In genomic region chr2:10078704-10079191, GRCh38 we compare ENCODE assay signal across 2 cellular contexts.
A peak's percentile ranks its signal among the peaks of the same experiment; 100 is the strongest.
TF ChIP-seq lines count a peak whose summit lies in the region.

No MANE protein-coding gene starts in this region.

TF ChIP-seq in HEK293, 187 proteins besides CTCF, POLR2A, EP300 and RAD21:
- TF ChIP-seq PRDM1 (tag by site-specific recombination; IDR thresholded peaks at IDR 0.05) = peak; percentile 74
- TF ChIP-seq, protein P1, sequence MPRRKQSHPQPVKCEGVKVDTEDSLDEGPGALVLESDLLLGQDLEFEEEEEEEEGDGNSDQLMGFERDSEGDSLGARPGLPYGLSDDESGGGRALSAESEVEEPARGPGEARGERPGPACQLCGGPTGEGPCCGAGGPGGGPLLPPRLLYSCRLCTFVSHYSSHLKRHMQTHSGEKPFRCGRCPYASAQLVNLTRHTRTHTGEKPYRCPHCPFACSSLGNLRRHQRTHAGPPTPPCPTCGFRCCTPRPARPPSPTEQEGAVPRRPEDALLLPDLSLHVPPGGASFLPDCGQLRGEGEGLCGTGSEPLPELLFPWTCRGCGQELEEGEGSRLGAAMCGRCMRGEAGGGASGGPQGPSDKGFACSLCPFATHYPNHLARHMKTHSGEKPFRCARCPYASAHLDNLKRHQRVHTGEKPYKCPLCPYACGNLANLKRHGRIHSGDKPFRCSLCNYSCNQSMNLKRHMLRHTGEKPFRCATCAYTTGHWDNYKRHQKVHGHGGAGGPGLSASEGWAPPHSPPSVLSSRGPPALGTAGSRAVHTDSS (tag by site-specific recombination; IDR thresholded peaks at IDR 0.05) = no peak

TF ChIP-seq in GM12878, 131 proteins besides CTCF, POLR2A, EP300 and RAD21:
- TF ChIP-seq HDAC6 (IDR thresholded peaks at IDR 0.05; ENCODE audit: unreplicated experiment) (no peak), IKZF2 (IDR thresholded peaks at IDR 0.05) (0 out of 4 replicates have a peak, but pooled peaks of 1 of the 2 experiments have one; percentile 5)
